In genomic region chr1:1272341-1273151, GRCh38 we compare ENCODE assay signal across 1 cellular context.
TF ChIP-seq lines count a peak whose summit lies in the region.

No MANE protein-coding gene starts in this region.

TF ChIP-seq in SK-N-SH treated with all-trans-retinoic acid at 6 μM for 48 hours, 23 proteins besides CTCF, POLR2A, EP300 and RAD21 (continued from another document):
- TF ChIP-seq POU6F1 (CRISPR knock-in tag; IDR thresholded peaks at IDR 0.05; ENCODE audit: borderline replicate concordance, low read depth) (no peak), SNAI2 (CRISPR knock-in tag; IDR thresholded peaks at IDR 0.05) (no peak)
